In the genomic region with DNA sequence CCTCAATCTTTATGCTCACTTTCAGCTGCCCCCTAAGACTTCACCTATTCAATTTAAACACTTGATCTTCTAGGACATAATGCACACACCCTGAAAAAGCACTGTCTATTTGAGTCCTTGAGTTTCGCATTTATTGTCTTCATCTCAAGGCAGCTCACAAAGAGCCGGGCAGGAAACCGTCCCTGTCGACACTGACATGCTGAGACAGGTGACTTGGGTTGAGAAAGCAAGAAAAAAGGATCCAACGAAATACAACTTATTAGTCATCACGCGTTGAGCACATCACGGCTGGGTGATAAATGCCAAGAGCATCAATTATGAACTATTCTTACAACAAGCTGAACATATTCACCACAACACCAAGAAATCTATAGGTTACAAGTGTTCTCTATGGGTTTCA, we compare ENCODE assay signal across 33 cellular contexts.
"Had no signal": no experiment of that assay in that cellular context is flagged by ENCODE, and none has a peak within 500 bp of the region (broad histone marks: within the 10 kb centered on the region; RNA-seq: fewer than 3 reads in every experiment).

No MANE protein-coding gene starts in this region.

- H3K36me3 Mint-ChIP-seq: activated naive CD8-positive, alpha-beta T cell treated with anti-CD3 and anti-CD28 coated beads for 36 hours had no signal

- H3K27ac Mint-ChIP-seq: activated CD4-positive, alpha-beta memory T cell treated with anti-CD3 and anti-CD28 coated beads, Interleukin-2, amount 10 ng/mL, durations not matched to agents 7 days and 5 days; activated naive CD8-positive, alpha-beta T cell treated with anti-CD3 and anti-CD28 coated beads for 36 hours; activated T-cell treated with anti-CD3 and anti-CD28 coated beads, Interleukin-2, amount 50 U/mL, for 72 hours; activated T-helper 17 cell treated with anti-CD3 and anti-CD28 coated beads, Interleukin-2, amount 50 U/mL, for 72 hours; IgD-negative memory B cell had no signal

- H3K4me1 Mint-ChIP-seq: activated CD4-positive, alpha-beta memory T cell treated with anti-CD3 and anti-CD28 coated beads, Interleukin-2, amount 10 ng/mL, durations not matched to agents 7 days and 5 days; activated naive CD8-positive, alpha-beta T cell treated with anti-CD3 and anti-CD28 coated beads for 36 hours; activated T-helper 17 cell treated with anti-CD3 and anti-CD28 coated beads, Interleukin-2, amount 50 U/mL, for 72 hours; central memory CD8-positive, alpha-beta T cell; IgD-negative memory B cell had no signal

- DNase-seq: activated CD4-positive, alpha-beta memory T cell treated with anti-CD3 and anti-CD28 coated beads, Interleukin-2, amount 10 ng/mL, durations not matched to agents 7 days and 5 days; activated CD4-positive, alpha-beta T cell treated with anti-CD3 and anti-CD28 coated beads for 4 hours; activated effector memory CD4-positive, alpha-beta T cell treated with anti-CD3 and anti-CD28 coated beads, Interleukin-2, amount 50 U/mL, for 16 hours; activated naive CD4-positive, alpha-beta T cell; activated naive CD4-positive, alpha-beta T cell treated with anti-CD3 and anti-CD28 coated beads, Interleukin-2, amount 50 U/mL, for 16 hours; activated naive CD8-positive, alpha-beta T cell treated with anti-CD3 and anti-CD28 coated beads for 36 hours; activated T-cell treated with anti-CD3 and anti-CD28 coated beads, Interleukin-2, amount 50 U/mL, for 1 hour; activated T-cell treated with anti-CD3 and anti-CD28 coated beads, Interleukin-2, amount 50 U/mL, for 72 hours; amniotic stem cell; aorta; brain microvascular endothelial cell; Karpas-422; KBM-7; NCI-H1048; NCI-H1105 treated with DMSO at 0.1 percent for 48 hours; NCI-H1436; NCI-H1694 treated with DMSO at 0.1 percent for 48 hours; NCI-H2029 treated with DMSO at 0.1 percent for 48 hours; NCI-H2107; NCI-H345; NCI-H524 treated with DMSO at 0.1 percent for 48 hours; NCI-H748 treated with DMSO at 0.1 percent for 48 hours; NK-92 treated with Interleukin-12 subunit alpha and Interleukin-12 subunit beta, amount 100 ng/mL, for 24 hours; PC-9; SHP77; T1000 had no signal

- ATAC-seq: activated CD4-positive, CD25-positive, alpha-beta regulatory T cell treated with anti-CD3 and anti-CD28 coated beads, Interleukin-2, amount 50 U/mL, for 24 hours; activated T-cell treated with anti-CD3 and anti-CD28 coated beads, Interleukin-2, amount 50 U/mL, for 72 hours; activated T-helper 17 cell treated with anti-CD3 and anti-CD28 coated beads, Interleukin-2, amount 50 U/mL, for 72 hours; WTC11 had no signal

- H3K27ac ChIP-seq: brain microvascular endothelial cell, PC-9, SJCRH30, SK-N-MC had no signal

- H3K27me3 Mint-ChIP-seq: activated CD4-positive, alpha-beta memory T cell treated with anti-CD3 and anti-CD28 coated beads, Interleukin-2, amount 10 ng/mL, durations not matched to agents 7 days and 5 days; activated naive CD8-positive, alpha-beta T cell treated with anti-CD3 and anti-CD28 coated beads for 36 hours; activated T-helper 17 cell treated with anti-CD3 and anti-CD28 coated beads, Interleukin-2, amount 50 U/mL, for 72 hours; central memory CD8-positive, alpha-beta T cell; IgD-negative memory B cell had no signal

- H3K4me3 Mint-ChIP-seq: activated CD4-positive, alpha-beta memory T cell treated with anti-CD3 and anti-CD28 coated beads, Interleukin-2, amount 10 ng/mL, durations not matched to agents 7 days and 5 days; activated naive CD8-positive, alpha-beta T cell treated with anti-CD3 and anti-CD28 coated beads for 36 hours; activated T-cell treated with anti-CD3 and anti-CD28 coated beads, Interleukin-2, amount 50 U/mL, for 72 hours; activated T-helper 17 cell treated with anti-CD3 and anti-CD28 coated beads, Interleukin-2, amount 50 U/mL, for 72 hours; central memory CD8-positive, alpha-beta T cell; IgD-negative memory B cell; WTC11 had no signal

- H3K9me3 Mint-ChIP-seq: central memory CD8-positive, alpha-beta T cell had no signal
